Comparison of ENCODE assay signal across 16 cellular contexts in the genomic region with DNA sequence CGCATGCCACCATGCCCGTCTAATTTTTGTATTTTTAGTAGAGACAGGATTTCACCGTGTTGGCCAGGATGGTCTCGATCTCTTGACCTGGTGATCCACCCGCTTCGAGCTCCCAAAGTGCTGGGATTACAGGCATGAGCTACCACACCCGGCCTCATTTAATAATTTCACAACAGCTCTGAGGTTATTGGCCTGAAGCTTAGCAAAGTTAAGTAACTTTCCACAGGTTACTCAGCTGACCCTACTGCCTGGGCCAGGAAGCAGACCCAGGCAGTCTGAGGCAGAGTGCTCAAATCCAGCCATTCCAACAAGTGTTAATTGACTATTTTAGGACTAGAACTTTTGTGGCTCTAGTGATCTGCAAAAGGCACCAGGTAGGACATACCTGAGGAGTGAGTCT. TPM values are rescaled to one million over a fixed set of nuclear protein-coding genes. Genes with fewer than 3 reads are reported as not detected.
DNase-seq lines count a peak whose midpoint lies in the region; ATAC-seq, FAIRE-seq and TF ChIP-seq lines count a peak whose summit lies in the region.
"Had no signal": no experiment of that assay in that cellular context is flagged by ENCODE, and none has a peak within 500 bp of the region (broad histone marks: within the 10 kb centered on the region; RNA-seq: fewer than 3 reads in every experiment).

No MANE protein-coding gene starts in this region.

- no peak overlapping the region for H4K91ac ChIP-seq in mesenchymal stem cell (ENCODE audit: low read length)

- WGBS in liver = 40% methylated on average over 7 of the region's 7 CpGs
- WGBS in HepG2 (ENCODE audit: low lambda C conversion rate) = 100% methylated on average over 7 of the region's 7 CpGs
- WGBS in gastroesophageal sphincter (ENCODE audit: low coverage in 1 of 2), 2 donors = 88 to 94% methylated on average over 6 to 7 of the region's 7 CpGs
- 97% methylated on average over 7 of the region's 7 CpGs for WGBS in mesenchymal stem cell

- no peak overlapping the region for H2AK5ac ChIP-seq in mesenchymal stem cell (ENCODE audit: low read length, severe bottlenecking)

- H3K4ac ChIP-seq in mesenchymal stem cell (ENCODE audit: low read depth in 1 of 2, low read length in 2 of 2) = no peak overlapping the region

- POLR2A ChIA-PET in HepG2 (lab: Yijun Ruan, JAX) = no interaction called here

- H2BK15ac ChIP-seq in mesenchymal stem cell (ENCODE audit: low read depth, poor library complexity, severe bottlenecking) = no peak overlapping the region

- H3K9me3 ChIP-seq in liver (ENCODE audit: control insufficient read depth in 4 of 4, low read length in 3 of 4) (no peaks in the 10 kb centered on the region), HepG2 (ENCODE audit: low read length) (no peaks in the 10 kb centered on the region), gastroesophageal sphincter (no peaks in the 10 kb centered on the region), mesenchymal stem cell (ENCODE audit: control insufficient read depth, low read length) (no peaks in the 10 kb centered on the region)
- H3K9me3 ChIP-seq: BLaER1 treated with 17β-estradiol and CSF1 and Interleukin-3, amounts not matched to agents 10 nM and 100 nM; HAP-1 had no signal

- no peak overlapping the region for H2BK12ac ChIP-seq in mesenchymal stem cell (ENCODE audit: low read length in 2 of 2)

- H3K14ac ChIP-seq in mesenchymal stem cell (ENCODE audit: low read length in 2 of 2) = no peak overlapping the region

- H3K23ac ChIP-seq in mesenchymal stem cell (ENCODE audit: low read length in 2 of 2) = no peak overlapping the region

- ATAC-seq in HepG2 = no peak
- peak; percentile 50 for ATAC-seq in gastroesophageal sphincter
- ATAC-seq: CD8-positive, alpha-beta T cell had no signal

- TF ChIP-seq CTCF in liver (IDR thresholded peaks at IDR 0.05; ENCODE audit: low read depth, low read length, missing input control) (no peak), HepG2 (CRISPR knock-in tag; IDR thresholded peaks at IDR 0.05) (no peak), gastroesophageal sphincter (IDR thresholded peaks at IDR 0.05) (no peak)

- H4K8ac ChIP-seq in mesenchymal stem cell (ENCODE audit: low read length) = no peak overlapping the region

- no peak for FAIRE-seq in HepG2 (lab: Jason Lieb, UNC)

- H4K20me1 ChIP-seq in HepG2 (ENCODE audit: insufficient read depth, low read length) = no peaks in the 10 kb centered on the region

- no peak for DNase-seq in HepG2 (ENCODE audit: low spot score)
- peak; percentile 19 for DNase-seq in renal cortical epithelial cell (ENCODE audit: low read depth)
- no peak for DNase-seq in mesenchymal stem cell
- no peak for DNase-seq in dermis blood vessel endothelial cell
- no peak for DNase-seq in NCI-H69 (lab: John Stamatoyannopoulos, UW)
- DNase-seq: 8988T; Calu3; CD8-positive, alpha-beta T cell; DMS79 treated with DMSO at 0.1 percent for 48 hours; GF-D8; GM23248; IMR-90 had no signal

- intact Hi-C loops in HepG2 (cut with micrococcal nuclease; ENCODE audit: unreplicated experiment) = no loop called here

- no peaks in the 10 kb centered on the region for H3K79me2 ChIP-seq in HepG2 (ENCODE audit: insufficient read depth, low read length)

- no peak overlapping the region for H2AFZ ChIP-seq in HepG2 (ENCODE audit: low read length)
- no peak overlapping the region for H2AFZ ChIP-seq in mesenchymal stem cell (ENCODE audit: low read depth, low read length)
- H2AFZ ChIP-seq: GM23248 had no signal

- H3K18ac ChIP-seq in mesenchymal stem cell (ENCODE audit: low read depth in 1 of 2, low read length in 2 of 2) = no peak overlapping the region

- H3K27ac ChIP-seq in liver (ENCODE audit: low read depth in 1 of 2, low read length in 2 of 2) = no peak overlapping the region
- H3K27ac ChIP-seq in HepG2 (ENCODE audit: extremely low read length, insufficient read depth, low read length) = no peak overlapping the region
- no peak overlapping the region for H3K27ac ChIP-seq in gastroesophageal sphincter
- H3K27ac ChIP-seq in mesenchymal stem cell (ENCODE audit: low read length, poor library complexity, severe bottlenecking) = no peak overlapping the region
- H3K27ac ChIP-seq: BLaER1 treated with 17β-estradiol and CSF1 and Interleukin-3, amounts not matched to agents 10 nM and 100 nM; GM23248 had no signal

- CTCF ChIA-PET in HepG2 (lab: Yijun Ruan, JAX; ENCODE audit: low intra/inter-chr PET ratio, low total read pairs) = no interaction called here

- in situ Hi-C loops in HepG2 (cut with HindIII; ENCODE audit: extremely low pct_ligation_motif_present, low pct_unique_long_range_greater_than_20kb) = no loop called here

- peaks cover 21% of the 10 kb centered on the region for H3K79me1 ChIP-seq in mesenchymal stem cell (replicated peaks; ENCODE audit: low read length, poor library complexity, severe bottlenecking)

- H3K4me3 ChIP-seq in liver (ENCODE audit: low read depth in 1 of 3, low read length in 3 of 3) (no peak overlapping the region), HepG2 (replicated peaks in 1 of 3; ENCODE audit: insufficient read depth in 1 of 3, low read depth in 2 of 3, low read length in 3 of 3) (no peak overlapping the region), gastroesophageal sphincter (no peak overlapping the region), mesenchymal stem cell (ENCODE audit: insufficient read depth in 1 of 2, low read depth in 1 of 2, low read length in 2 of 2) (no peak overlapping the region)
- H3K4me3 ChIP-seq: BLaER1 treated with 17β-estradiol and CSF1 and Interleukin-3, amounts not matched to agents 10 nM and 100 nM; GM23248; HAP-1 had no signal

- BruUV-seq in HepG2 (replicated peaks; lab: Mats Ljungman, UMichigan) = no TSS peak

- no peak overlapping the region for H2BK5ac ChIP-seq in mesenchymal stem cell (ENCODE audit: low read depth, low read length, poor library complexity, severe bottlenecking)

- H3K4me2 ChIP-seq in HepG2 (ENCODE audit: low read depth, low read length) = no peak overlapping the region
- no peak overlapping the region for H3K4me2 ChIP-seq in mesenchymal stem cell (ENCODE audit: low read length, poor library complexity, severe bottlenecking)
- H3K4me2 ChIP-seq: BLaER1 treated with 17β-estradiol and CSF1 and Interleukin-3, amounts not matched to agents 10 nM and 100 nM had no signal

- TF ChIP-seq RAD21 in liver (IDR thresholded peaks at IDR 0.05) = peak; percentile 55
- TF ChIP-seq RAD21 in HepG2 (CRISPR knock-in tag; IDR thresholded peaks at IDR 0.05) = no peak

- H2BK120ac ChIP-seq in mesenchymal stem cell (ENCODE audit: low read depth, low read length) = no peak overlapping the region

- no peak for TF ChIP-seq EP300 in HepG2 (IDR thresholded peaks at IDR 0.05; ENCODE audit: low read depth in 2 of 2, low read length in 2 of 2)
- TF ChIP-seq EP300 in HepG2 (CRISPR knock-in tag; IDR thresholded peaks at IDR 0.05; ENCODE audit: borderline replicate concordance) = no peak
- no peak for TF ChIP-seq EP300 in gastroesophageal sphincter (IDR thresholded peaks at IDR 0.05)

- H3K4me1 ChIP-seq in liver (ENCODE audit: control insufficient read depth in 4 of 4, insufficient read depth in 4 of 4, low read length in 3 of 4) (peaks cover 4 to 11% (median 7%) of the 10 kb centered on the region in 4 donors), HepG2 (ENCODE audit: insufficient read depth, low read length) (no peaks in the 10 kb centered on the region), gastroesophageal sphincter (no peaks in the 10 kb centered on the region), mesenchymal stem cell (ENCODE audit: control insufficient read depth, insufficient read depth, low read depth, low read length) (no peaks in the 10 kb centered on the region)
- H3K4me1 ChIP-seq: HAP-1 had no signal

- TF ChIP-seq POLR2A in HepG2 (IDR thresholded peaks at IDR 0.05; ENCODE audit: insufficient read depth in 1 of 2, low read depth in 2 of 2, low read length in 2 of 2) (no peak), gastroesophageal sphincter (IDR thresholded peaks at IDR 0.05) (no peak)

- H3K36me3 ChIP-seq in liver (ENCODE audit: control insufficient read depth in 4 of 4, insufficient read depth in 3 of 4, low read depth in 1 of 4, low read length in 3 of 4) (peaks cover 25 to 73% (median 72%) of the 10 kb centered on the region in 4 donors), HepG2 (replicated peaks in 1 of 2; ENCODE audit: control insufficient read depth in 1 of 2, insufficient read depth in 2 of 2, low read length in 2 of 2) (peaks cover 28 to 98% of the 10 kb centered on the region in 2 experiments), gastroesophageal sphincter (peaks cover 18 to 100% of the 10 kb centered on the region in 2 donors), mesenchymal stem cell (ENCODE audit: control insufficient read depth in 1 of 2, insufficient read depth in 2 of 2, low read depth in 1 of 2, low read length in 2 of 2) (peaks cover 46 to 100% of the 10 kb centered on the region in 2 experiments)

- no peak overlapping the region for H3K9ac ChIP-seq in liver (ENCODE audit: low read depth in 1 of 2, low read length in 2 of 2)
- no peak overlapping the region for H3K9ac ChIP-seq in HepG2 (ENCODE audit: insufficient read depth, low read depth, low read length)
- no peak overlapping the region for H3K9ac ChIP-seq in mesenchymal stem cell (ENCODE audit: low read length)
- H3K9ac ChIP-seq: BLaER1 treated with 17β-estradiol and CSF1 and Interleukin-3, amounts not matched to agents 10 nM and 100 nM; GM23248 had no signal

- H3K27me3 ChIP-seq in liver (ENCODE audit: control insufficient read depth in 4 of 4, insufficient read depth in 4 of 4, low read length in 3 of 4) (no peaks in the 10 kb centered on the region), HepG2 (ENCODE audit: control insufficient read depth in 1 of 2, insufficient read depth in 2 of 2, low read length in 2 of 2) (no peaks in the 10 kb centered on the region), gastroesophageal sphincter (no peaks in the 10 kb centered on the region), mesenchymal stem cell (ENCODE audit: control insufficient read depth in 1 of 2, insufficient read depth in 1 of 2, low read length in 2 of 2) (no peaks in the 10 kb centered on the region)
- H3K27me3 ChIP-seq: BLaER1 treated with 17β-estradiol and CSF1 and Interleukin-3, amounts not matched to agents 10 nM and 100 nM had no signal

RNA-seq across cellular contexts. Expression of a gene that starts 52.2 kb away (rescaled TPM):
- 10 to 100 TPM; 11.9 to 17.4 TPM for total RNA-seq in liver
- 10 to 100 TPM in 1 of 2 donors, 1 to 10 TPM in 1; 8.7 to 12.7 TPM for polyA plus RNA-seq in liver
- 33.7 and 37.6 TPM in 2 replicates for total RNA-seq in HepG2 (2016; rRNA removed; fragmentation: Illumina TruSeq; extraction: Trizol)
- total RNA-seq in HepG2 (2016; cell fraction: cytosol; rRNA removed; fragmentation: Illumina TruSeq; extraction: Trizol; ENCODE audit: low read depth) = 2.0 and 2.6 TPM in 2 replicates
- total RNA-seq in HepG2 (2016; cell fraction: insoluble cytoplasmic fraction; rRNA removed; fragmentation: Illumina TruSeq; extraction: Trizol) = 33.9 and 35.3 TPM in 2 replicates
- 9.5 and 10.0 TPM in 2 replicates for total RNA-seq in HepG2 (2016; cell fraction: membrane; rRNA removed; fragmentation: Illumina TruSeq; extraction: Trizol)
- 18.8 and 19.9 TPM in 2 replicates for total RNA-seq in HepG2 (2016; cell fraction: nucleus; rRNA removed; fragmentation: Illumina TruSeq; extraction: Trizol)
- polyA plus RNA-seq in HepG2 (2011; rRNA removed) = 13.8 and 15.2 TPM in 2 replicates
- polyA plus RNA-seq in HepG2 (2011; cell fraction: cytosol; rRNA removed) = 11.1 and 12.2 TPM in 2 replicates
- 22.6 and 24.9 TPM in 2 replicates for polyA plus RNA-seq in HepG2 (2011; cell fraction: nucleus; rRNA removed)
- 8.5 and 9.8 TPM in 2 replicates for polyA plus RNA-seq in HepG2 (2012)
- polyA plus RNA-seq in HepG2 (2016; cell fraction: cytosol; fragmentation: Illumina TruSeq; extraction: Trizol; ENCODE audit: low read depth) = 1.4 and 1.9 TPM in 2 replicates
- polyA plus RNA-seq in HepG2 (2016; cell fraction: insoluble cytoplasmic fraction; fragmentation: Illumina TruSeq; extraction: Trizol; ENCODE audit: low read depth) = 23.7 and 29.8 TPM in 2 replicates
- 4.5 and 4.6 TPM in 2 replicates for polyA plus RNA-seq in HepG2 (2016; cell fraction: membrane; fragmentation: Illumina TruSeq; extraction: Trizol; ENCODE audit: low read depth)
- 29.0 and 31.3 TPM in 2 replicates for polyA plus RNA-seq in HepG2 (2016; cell fraction: nucleus; fragmentation: Illumina TruSeq; extraction: Trizol; ENCODE audit: insufficient read depth, low read depth)
- polyA minus RNA-seq in HepG2 (2011; rRNA and poly(A)+ RNA removed; ENCODE audit: low replicate concordance) = 21.4 and 43.9 TPM in 2 replicates
- 8.2 and 8.3 TPM in 2 replicates for polyA minus RNA-seq in HepG2 (2011; cell fraction: cytosol; rRNA and poly(A)+ RNA removed)
- 10.6 and 11.2 TPM in 2 replicates for polyA minus RNA-seq in HepG2 (2011; cell fraction: nucleus; rRNA and poly(A)+ RNA removed)
- total RNA-seq in gastroesophageal sphincter = 10 to 100 TPM; 11.9 to 27.5 (median 21.6) TPM
- 15.3 and 26.1 TPM in 2 replicates for total RNA-seq in renal cortical epithelial cell
- 9.9 TPM for polyA plus RNA-seq in mesenchymal stem cell (2013, experiment 1 of 2)
- polyA plus RNA-seq in mesenchymal stem cell (2013, experiment 2 of 2) = 9.7 TPM
- 27.8 and 33.2 TPM in 2 replicates for total RNA-seq in dermis blood vessel endothelial cell
